15 cellular contexts compared by ENCODE assay signal in genomic region chr22:25629613-25630012, GRCh38.
DNase-seq lines count a peak whose midpoint lies in the region; ATAC-seq and TF ChIP-seq lines count a peak whose summit lies in the region.
"Had no signal": no experiment of that assay in that cellular context is flagged by ENCODE, and none has a peak within 500 bp of the region (broad histone marks: within the 10 kb centered on the region; RNA-seq: fewer than 3 reads in every experiment).

No MANE protein-coding gene starts in this region.

- no peaks in the 10 kb centered on the region for H3K27me3 ChIP-seq in esophagus muscularis mucosa
- H3K27me3 ChIP-seq: BLaER1 treated with 17β-estradiol and CSF1 and Interleukin-3, amounts not matched to agents 10 nM and 100 nM had no signal

- intact Hi-C loops in esophagus muscularis mucosa (cut with DNase I): no loop called here

- TF ChIP-seq CTCF in esophagus muscularis mucosa (IDR thresholded peaks at IDR 0.05): no peak

- no peak for ATAC-seq in HG03565 (IDR thresholded peaks at IDR 0.05; ENCODE audit: unreplicated experiment)
- ATAC-seq: GM23338 had no signal

- DNase-seq in NCI-H446 treated with DMSO at 0.1 percent for 48 hours (lab: John Stamatoyannopoulos, UW) (peak; percentile 26), NCI-H446 (lab: John Stamatoyannopoulos, UW) (no peak), NCI-H82 (lab: John Stamatoyannopoulos, UW) (peak; percentile 84), esophagus muscularis mucosa (ENCODE audit: extremely low spot score) (peak; percentile 57), RPMI8226 (no peak), AML-193 (lab: John Stamatoyannopoulos, UW) (no peak)
- DNase-seq: 8988T; Calu3; CD4-positive, CD25-positive, alpha-beta regulatory T cell; DMS 273 treated with DMSO at 0.1 percent for 48 hours; H7 had no signal

- 80% methylated on average over 2 of the region's 2 CpGs for WGBS in esophagus muscularis mucosa

- H3K4me3 ChIP-seq in esophagus muscularis mucosa: no peak overlapping the region
- H3K4me3 ChIP-seq: BLaER1 treated with 17β-estradiol and CSF1 and Interleukin-3, amounts not matched to agents 10 nM and 100 nM; GM23338 had no signal

- no peaks in the 10 kb centered on the region for H3K36me3 ChIP-seq in esophagus muscularis mucosa

- H3K9me3 ChIP-seq in esophagus muscularis mucosa: no peaks in the 10 kb centered on the region
- H3K9me3 ChIP-seq: BLaER1 treated with 17β-estradiol and CSF1 and Interleukin-3, amounts not matched to agents 10 nM and 100 nM had no signal

- no peak for TF ChIP-seq POLR2A in esophagus muscularis mucosa (IDR thresholded peaks at IDR 0.05; ENCODE audit: low read depth)

- no peak overlapping the region for H3K27ac ChIP-seq in esophagus muscularis mucosa (replicated peaks in 1 of 4)
- peak overlapping the region; percentile 40 for H3K27ac ChIP-seq in temporal lobe (ENCODE audit: low read depth, low read length)
- H3K27ac ChIP-seq: BLaER1 treated with 17β-estradiol and CSF1 and Interleukin-3, amounts not matched to agents 10 nM and 100 nM had no signal

- no peak for TF ChIP-seq EP300 in esophagus muscularis mucosa (IDR thresholded peaks at IDR 0.05)

- H3K4me1 ChIP-seq in esophagus muscularis mucosa: peaks cover 0 to 35% (median 26%) of the 10 kb centered on the region in 4 donors

Comparison
In these comparisons a context has a peak if more than half of its experiments do, and no peak if none do; other contexts are left out.
1. DNase-seq: peak in NCI-H446 treated with DMSO at 0.1 percent for 48 hours (single experiment), NCI-H82 (single experiment) and esophagus muscularis mucosa (single experiment); none in NCI-H446 (0 of 2), RPMI8226 (single experiment) and AML-193 (0 of 2).